In genomic region chr1:48469616-48470500, GRCh38 we compare ENCODE assay signal across 9 cellular contexts. TPM values are rescaled to one million over a fixed set of nuclear protein-coding genes. Genes with fewer than 3 reads are reported as not detected.
DNase-seq lines count a peak whose midpoint lies in the region; ATAC-seq, FAIRE-seq and TF ChIP-seq lines count a peak whose summit lies in the region.
"Had no signal": no experiment of that assay in that cellular context is flagged by ENCODE, and none has a peak within 500 bp of the region (broad histone marks: within the 10 kb centered on the region; RNA-seq: fewer than 3 reads in every experiment).

No MANE protein-coding gene starts in this region.

- dilution Hi-C loops in endothelial cell of umbilical vein (cut with MboI; ENCODE audit: extremely low pct_ligation_motif_present, low sequenced_read_pairs), result no loop called here

- peak overlapping the region; percentile 54 for H2AFZ ChIP-seq in endothelial cell of umbilical vein (ENCODE audit: low read depth, low read length)

- H3K9me3 ChIP-seq in CD4-positive, alpha-beta T cell (ENCODE audit: control insufficient read depth, low read length), result no peaks in the 10 kb centered on the region
- H3K9me3 ChIP-seq in endothelial cell of umbilical vein (replicated peaks; ENCODE audit: control insufficient read depth, insufficient read depth, low read length) (no peaks in the 10 kb centered on the region), muscle layer of duodenum (ENCODE audit: control insufficient read depth in 1 of 2, low read length in 2 of 2) (no peaks in the 10 kb centered on the region), uterus (no peaks in the 10 kb centered on the region)

- H3K4me3 Mint-ChIP-seq in CD4-positive, alpha-beta T cell, result peak overlapping the region; percentile 94

- H4K20me1 ChIP-seq in endothelial cell of umbilical vein (replicated peaks; ENCODE audit: control insufficient read depth, extremely low read depth, insufficient read depth, low read length), result no peaks in the 10 kb centered on the region

- FAIRE-seq in endothelial cell of umbilical vein (lab: Jason Lieb, UNC), result peak; percentile 93

- DNase-seq in CD4-positive, alpha-beta T cell, result no peak
- DNase-seq in NOMO-1 treated with DMSO at 0.1 percent for 48 hours (lab: John Stamatoyannopoulos, UW; ENCODE audit: unreplicated experiment), result peak; percentile 86
- DNase-seq in endothelial cell of umbilical vein (ENCODE audit: low read depth, low spot score), result peak; percentile 84
- peak; percentile 47 to 49 for DNase-seq in uterus
- no peak for DNase-seq in glomerular visceral epithelial cell (ENCODE audit: extremely low spot score)
- no peak for DNase-seq in stimulated activated CD8-positive, alpha-beta memory T cell treated with anti-CD3 and anti-CD28 coated beads, Interleukin-4, amount 100 ng/mL, for 48 hours
- DNase-seq in SW480 (ENCODE audit: low spot score), result no peak

- no peak for TF ChIP-seq CTCF in CD4-positive, alpha-beta T cell (IDR thresholded peaks at IDR 0.05)
- TF ChIP-seq CTCF in endothelial cell of umbilical vein (IDR thresholded peaks at IDR 0.05; ENCODE audit: extremely low read depth in 1 of 2, insufficient read depth in 1 of 2, low read depth in 1 of 2, low read length in 2 of 2) (no peak), uterus (IDR thresholded peaks at IDR 0.05) (no peak)

- H3K4me3 ChIP-seq in endothelial cell of umbilical vein (replicated peaks in 1 of 3; ENCODE audit: insufficient read depth in 1 of 3, low read depth in 1 of 3, low read length in 3 of 3) (peak overlapping the region in 1 of 3 experiments; percentile 49), muscle layer of duodenum (ENCODE audit: low read depth in 1 of 2, low read length in 2 of 2) (peak overlapping the region; percentile 83 to 87), uterus (peak overlapping the region; percentile 61 to 76)

- TSS peak; percentile 21 for BruUV-seq in endothelial cell of umbilical vein (replicated peaks; lab: Mats Ljungman, UMichigan)

- H3K9me3 Mint-ChIP-seq in CD4-positive, alpha-beta T cell, result no peaks in the 10 kb centered on the region

- POLR2A ChIA-PET in CD4-positive, alpha-beta T cell (lab: Charles Lee), result no interaction called here
- POLR2A ChIA-PET in endothelial cell of umbilical vein (lab: Charles Lee), result no interaction called here

- H3K79me2 ChIP-seq in endothelial cell of umbilical vein (ENCODE audit: control insufficient read depth, insufficient read depth, low read length), result no peaks in the 10 kb centered on the region

- H3K27me3 ChIP-seq in CD4-positive, alpha-beta T cell (ENCODE audit: control insufficient read depth, insufficient read depth, low read length), result peaks cover 4% of the 10 kb centered on the region
- H3K27me3 ChIP-seq in endothelial cell of umbilical vein (ENCODE audit: control insufficient read depth in 2 of 2, insufficient read depth in 2 of 2, low read length in 2 of 2) (no peaks in the 10 kb centered on the region), muscle layer of duodenum (ENCODE audit: low read depth, low read length) (no peaks in the 10 kb centered on the region), uterus (no peaks in the 10 kb centered on the region)
- H3K27me3 ChIP-seq: foreskin keratinocyte had no signal

- H3K27ac Mint-ChIP-seq in CD4-positive, alpha-beta T cell, result peak overlapping the region; percentile 57

- H3K4me1 ChIP-seq in endothelial cell of umbilical vein (ENCODE audit: control insufficient read depth, extremely low read depth, insufficient read depth, low read length), result peaks cover 29% of the 10 kb centered on the region
- peaks cover 5 to 14% of the 10 kb centered on the region in 2 donors for H3K4me1 ChIP-seq in muscle layer of duodenum (ENCODE audit: control insufficient read depth in 1 of 2, insufficient read depth in 2 of 2, low read length in 2 of 2)
- H3K4me1 ChIP-seq in uterus, result no peaks in the 10 kb centered on the region
- H3K4me1 ChIP-seq: foreskin keratinocyte had no signal

- H3K4me1 Mint-ChIP-seq in CD4-positive, alpha-beta T cell (ENCODE audit: low read depth), result peaks cover 45% of the 10 kb centered on the region

- H3K36me3 ChIP-seq in endothelial cell of umbilical vein (ENCODE audit: control insufficient read depth in 2 of 2, extremely low read depth in 1 of 2, insufficient read depth in 2 of 2, low read length in 2 of 2) (no peaks in the 10 kb centered on the region), muscle layer of duodenum (ENCODE audit: control insufficient read depth in 1 of 2, insufficient read depth in 2 of 2, low read length in 2 of 2) (no peaks in the 10 kb centered on the region), uterus (no peaks in the 10 kb centered on the region)

- no peaks in the 10 kb centered on the region for H3K9me1 ChIP-seq in endothelial cell of umbilical vein (replicated peaks; ENCODE audit: control insufficient read depth, extremely low read depth, insufficient read depth, low read length)

- peaks cover 6% of the 10 kb centered on the region for H3K36me3 Mint-ChIP-seq in CD4-positive, alpha-beta T cell (ENCODE audit: low read depth)

- TF ChIP-seq POLR2A in endothelial cell of umbilical vein (IDR thresholded peaks at IDR 0.05; ENCODE audit: low read depth, low read length), result no peak
- TF ChIP-seq POLR2A in uterus (IDR thresholded peaks at IDR 0.05), result peak in 1 of 2 donors; percentile 23

- intact Hi-C loops in CD4-positive, alpha-beta T cell (cut with DNase I, micrococcal nuclease), result loop anchor here in 1 of 2 experiments (5.0 to 10.0 kb wide), 2 partner anchors 307 to 1755 kb away; partner anchors contain the start of genes BEND5 and EFCAB14
- intact Hi-C loops in endothelial cell of umbilical vein (cut with micrococcal nuclease), result loop anchor here (2.0 kb wide), 1 partner anchor 39 kb away; no protein-coding TSS in a partner anchor
- intact Hi-C loops in uterus (cut with DNase I; ENCODE audit: low total_unique reads), result no loop called here

- H3K27ac ChIP-seq in CD4-positive, alpha-beta T cell (ENCODE audit: low read depth, low read length), result no peak overlapping the region
- H3K27ac ChIP-seq in endothelial cell of umbilical vein (ENCODE audit: insufficient read depth, low read depth, low read length) (peak overlapping the region; percentile 20), muscle layer of duodenum (ENCODE audit: low read length) (peak overlapping the region; percentile 71), uterus (peak overlapping the region; percentile 87 to 95)
- H3K27ac ChIP-seq: foreskin keratinocyte had no signal

- CTCF ChIA-PET in CD4-positive, alpha-beta T cell (lab: Charles Lee), result no interaction called here
- CTCF ChIA-PET in endothelial cell of umbilical vein (lab: Charles Lee), result interaction anchor here (0.7 to 1.6 kb wide), 7 partner anchors 11 to 266 kb away, joined by 3 to 24 read pairs (median 3); no protein-coding TSS in a partner anchor

- no peaks in the 10 kb centered on the region for H3K27me3 Mint-ChIP-seq in CD4-positive, alpha-beta T cell

- ATAC-seq in CD4-positive, alpha-beta T cell (ENCODE audit: poor library complexity), result no peak
- ATAC-seq: foreskin keratinocyte had no signal

- peak overlapping the region; percentile 85 for H3K4me2 ChIP-seq in endothelial cell of umbilical vein (ENCODE audit: insufficient read depth, low read length)

- peak overlapping the region; percentile 13 for H3K9ac ChIP-seq in endothelial cell of umbilical vein (replicated peaks; ENCODE audit: extremely low read depth, insufficient read depth, low read length)

TF ChIP-seq in endothelial cell of umbilical vein, 7 proteins besides CTCF, POLR2A, EP300 and RAD21:
- TF ChIP-seq POLR2AphosphoS5 (IDR thresholded peaks at IDR 0.05; ENCODE audit: insufficient read depth, low read depth, low read length) (no peak), MAX (IDR thresholded peaks at IDR 0.05; ENCODE audit: insufficient read depth, insufficient read length) (no peak), GATA2 (IDR thresholded peaks at IDR 0.05; ENCODE audit: insufficient read depth, insufficient read length, low read depth, low read length) (no peak), MYC (IDR thresholded peaks at IDR 0.05; ENCODE audit: low read depth, low read length) (no peak), FOS (IDR thresholded peaks at IDR 0.05; ENCODE audit: borderline replicate concordance, insufficient read depth, low read length) (no peak), JUN (IDR thresholded peaks at IDR 0.05; ENCODE audit: borderline replicate concordance, insufficient read depth, insufficient read length, low read depth) (no peak), EZH2 (IDR thresholded peaks at IDR 0.05; ENCODE audit: borderline replicate concordance, low read depth, low read length, severe bottlenecking) (no peak)

RNA-seq across cellular contexts. Expression of gene SPATA6, which starts 2.1 kb away (rescaled TPM):
- total RNA-seq in CD4-positive, alpha-beta T cell, result 1 to 10 TPM; 3.2 to 4.1 TPM
- total RNA-seq in endothelial cell of umbilical vein (4.9 and 10.5 TPM in 2 replicates), uterus (10 to 100 TPM; 27.4 to 94.5 (median 46.0) TPM)
- polyA plus RNA-seq in endothelial cell of umbilical vein, result 0.41 and 0.79 TPM in 2 replicates
- 1.1 and 1.4 TPM in 2 replicates for polyA plus RNA-seq in endothelial cell of umbilical vein (2011; cell fraction: cytosol; rRNA removed)
- 2.6 and 2.8 TPM in 2 replicates for polyA plus RNA-seq in endothelial cell of umbilical vein (2011; cell fraction: nucleus; rRNA removed)
- polyA plus RNA-seq in endothelial cell of umbilical vein (2012), result 1.3 and 1.6 TPM in 2 replicates
- 2.1 and 7.2 TPM in 2 replicates for polyA minus RNA-seq in endothelial cell of umbilical vein
- polyA minus RNA-seq in endothelial cell of umbilical vein (2011; cell fraction: cytosol; rRNA and poly(A)+ RNA removed), result not detected
- polyA minus RNA-seq in endothelial cell of umbilical vein (2011; cell fraction: nucleus; rRNA and poly(A)+ RNA removed), result 7.2 and 8.6 TPM in 2 replicates

Comparison
In these comparisons a context has a peak if more than half of its experiments do, and no peak if none do; other contexts are left out.
1. DNase-seq: peak in NOMO-1 treated with DMSO at 0.1 percent for 48 hours (single experiment), endothelial cell of umbilical vein (single experiment) and uterus (2 of 2); none in CD4-positive, alpha-beta T cell (0 of 10), glomerular visceral epithelial cell (single experiment), stimulated activated CD8-positive, alpha-beta memory T cell treated with anti-CD3 and anti-CD28 coated beads, Interleukin-4, amount 100 ng/mL, for 48 hours (single experiment) and SW480 (single experiment).